2 cellular contexts compared by ENCODE assay signal in the genomic region with DNA sequence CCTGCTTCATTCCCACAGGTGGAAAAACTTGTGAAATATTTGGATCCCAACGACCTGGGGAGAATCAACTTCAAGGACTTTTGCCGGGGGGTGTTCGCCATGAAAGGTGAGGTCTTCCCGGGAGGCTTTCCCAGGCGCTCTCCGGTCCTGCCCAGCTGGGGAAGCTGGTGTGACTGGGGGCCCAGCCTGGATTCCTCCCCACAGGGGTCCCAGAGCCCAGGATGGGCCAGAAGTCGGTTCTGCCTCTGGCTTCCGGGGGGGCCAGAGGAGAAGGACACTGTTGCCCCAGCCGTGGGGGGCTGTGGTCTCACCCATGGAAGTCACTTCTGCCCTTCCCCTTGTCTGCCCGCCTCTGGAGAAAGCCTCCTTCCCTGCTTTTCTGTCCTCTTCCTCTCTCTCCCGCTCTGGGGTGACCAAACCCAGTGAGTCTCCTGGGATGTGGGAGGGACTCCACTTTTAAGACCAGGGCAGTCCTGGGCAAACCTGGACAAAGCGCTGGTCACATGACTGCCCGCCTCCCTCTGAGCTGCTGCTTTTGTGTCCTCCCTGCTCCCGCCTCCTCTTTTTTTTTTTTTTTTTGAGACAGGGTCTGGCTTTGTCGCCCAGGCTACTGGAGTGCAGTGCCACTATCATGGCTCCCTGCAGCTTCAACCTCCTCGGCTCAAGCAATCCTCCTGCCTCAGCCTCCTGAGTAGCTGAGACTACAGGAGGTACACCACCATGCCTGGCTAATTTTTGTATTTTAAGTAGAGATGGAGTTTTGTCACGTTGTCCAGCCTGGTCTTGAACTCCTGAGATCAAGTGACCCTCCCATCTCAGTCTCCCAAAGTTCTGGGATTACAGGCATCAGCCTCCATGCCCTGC.
TF ChIP-seq lines count a peak whose summit lies in the region.

No MANE protein-coding gene starts in this region.

TF ChIP-seq in WTC11, 78 proteins besides CTCF, POLR2A, EP300 and RAD21:
- TF ChIP-seq GTF2I (CRISPR knock-in tag; conservative IDR thresholded peaks at IDR 0.05) = 0 out of 2 replicates have a peak, but pooled peaks have one; percentile 54
- no peak for TF ChIP-seq FOXK1 (CRISPR knock-in tag; IDR thresholded peaks at IDR 0.05)
- TF ChIP-seq, protein P1, sequence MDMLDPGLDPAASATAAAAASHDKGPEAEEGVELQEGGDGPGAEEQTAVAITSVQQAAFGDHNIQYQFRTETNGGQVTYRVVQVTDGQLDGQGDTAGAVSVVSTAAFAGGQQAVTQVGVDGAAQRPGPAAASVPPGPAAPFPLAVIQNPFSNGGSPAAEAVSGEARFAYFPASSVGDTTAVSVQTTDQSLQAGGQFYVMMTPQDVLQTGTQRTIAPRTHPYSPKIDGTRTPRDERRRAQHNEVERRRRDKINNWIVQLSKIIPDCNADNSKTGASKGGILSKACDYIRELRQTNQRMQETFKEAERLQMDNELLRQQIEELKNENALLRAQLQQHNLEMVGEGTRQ (CRISPR knock-in tag; IDR thresholded peaks at IDR 0.05) = peak; percentile 85
- TF ChIP-seq FOXP1 (CRISPR knock-in tag; IDR thresholded peaks at IDR 0.05; ENCODE audit: borderline replicate concordance) = no peak
- TF ChIP-seq, protein P2, sequence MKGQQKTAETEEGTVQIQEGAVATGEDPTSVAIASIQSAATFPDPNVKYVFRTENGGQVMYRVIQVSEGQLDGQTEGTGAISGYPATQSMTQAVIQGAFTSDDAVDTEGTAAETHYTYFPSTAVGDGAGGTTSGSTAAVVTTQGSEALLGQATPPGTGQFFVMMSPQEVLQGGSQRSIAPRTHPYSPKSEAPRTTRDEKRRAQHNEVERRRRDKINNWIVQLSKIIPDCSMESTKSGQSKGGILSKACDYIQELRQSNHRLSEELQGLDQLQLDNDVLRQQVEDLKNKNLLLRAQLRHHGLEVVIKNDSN (CRISPR knock-in tag; IDR thresholded peaks at IDR 0.05) = peak; percentile 70; the same call in 1 of the 2 replicates
- no peak for TF ChIP-seq NFYB (CRISPR knock-in tag; conservative IDR thresholded peaks at IDR 0.05; ENCODE audit: low read depth)
- TF ChIP-seq TEAD1 (CRISPR knock-in tag; IDR thresholded peaks at IDR 0.05) = no peak
- TF ChIP-seq, protein P3, sequence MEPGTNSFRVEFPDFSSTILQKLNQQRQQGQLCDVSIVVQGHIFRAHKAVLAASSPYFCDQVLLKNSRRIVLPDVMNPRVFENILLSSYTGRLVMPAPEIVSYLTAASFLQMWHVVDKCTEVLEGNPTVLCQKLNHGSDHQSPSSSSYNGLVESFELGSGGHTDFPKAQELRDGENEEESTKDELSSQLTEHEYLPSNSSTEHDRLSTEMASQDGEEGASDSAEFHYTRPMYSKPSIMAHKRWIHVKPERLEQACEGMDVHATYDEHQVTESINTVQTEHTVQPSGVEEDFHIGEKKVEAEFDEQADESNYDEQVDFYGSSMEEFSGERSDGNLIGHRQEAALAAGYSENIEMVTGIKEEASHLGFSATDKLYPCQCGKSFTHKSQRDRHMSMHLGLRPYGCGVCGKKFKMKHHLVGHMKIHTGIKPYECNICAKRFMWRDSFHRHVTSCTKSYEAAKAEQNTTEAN (CRISPR knock-in tag; IDR thresholded peaks at IDR 0.05) = no peak

TF ChIP-seq in HepG2, 621 proteins besides CTCF, POLR2A, EP300 and RAD21 (continues in another document):
- TF ChIP-seq KLF12 (CRISPR knock-in tag; IDR thresholded peaks at IDR 0.05; ENCODE audit: borderline replicate concordance) (no peak), TRIM24 (CRISPR knock-in tag; IDR thresholded peaks at IDR 0.05) (no peak), ZBTB49 (CRISPR knock-in tag; IDR thresholded peaks at IDR 0.05; ENCODE audit: borderline replicate concordance) (no peak), SP5 (CRISPR knock-in tag; IDR thresholded peaks at IDR 0.05; ENCODE audit: borderline replicate concordance, low read depth) (no peak), SOX5 (CRISPR knock-in tag; IDR thresholded peaks at IDR 0.05; ENCODE audit: borderline replicate concordance) (no peak), DR1 (CRISPR knock-in tag; IDR thresholded peaks at IDR 0.05) (no peak), ZNF710 (CRISPR knock-in tag; IDR thresholded peaks at IDR 0.05; ENCODE audit: borderline replicate concordance) (no peak), MTERF4 (CRISPR knock-in tag; IDR thresholded peaks at IDR 0.05) (no peak), MYNN (CRISPR knock-in tag; IDR thresholded peaks at IDR 0.05; ENCODE audit: low read depth) (no peak), NR0B2 (CRISPR knock-in tag; IDR thresholded peaks at IDR 0.05) (no peak), FOSL2 (CRISPR knock-in tag; IDR thresholded peaks at IDR 0.05) (no peak), ZNF687 (CRISPR knock-in tag; IDR thresholded peaks at IDR 0.05) (peak; percentile 27; the same call in 1 of the 2 replicates), TEAD2 (CRISPR knock-in tag; IDR thresholded peaks at IDR 0.05) (no peak), DNMT1 (CRISPR knock-in tag; IDR thresholded peaks at IDR 0.05) (no peak), PATZ1 (CRISPR knock-in tag; IDR thresholded peaks at IDR 0.05) (peak; percentile 22; the same call in 1 of the 2 replicates), ZNF263 (CRISPR knock-in tag; IDR thresholded peaks at IDR 0.05) (0 out of 2 replicates have a peak, but pooled peaks have one; percentile 6), ZNF432 (CRISPR knock-in tag; IDR thresholded peaks at IDR 0.05; ENCODE audit: borderline replicate concordance) (no peak), ZNF629 (CRISPR knock-in tag; conservative IDR thresholded peaks at IDR 0.05) (no peak), RARG (CRISPR knock-in tag; IDR thresholded peaks at IDR 0.05; ENCODE audit: low read depth) (no peak)
- TF ChIP-seq, protein P1 (IDR thresholded peaks at IDR 0.05; ENCODE audit: low read depth, low read length) = no peak
- TF ChIP-seq, protein P1 (CRISPR knock-in tag; IDR thresholded peaks at IDR 0.05; ENCODE audit: borderline replicate concordance) = peak; percentile 74; the same call in 1 of the 2 replicates
- TF ChIP-seq, protein P4, sequence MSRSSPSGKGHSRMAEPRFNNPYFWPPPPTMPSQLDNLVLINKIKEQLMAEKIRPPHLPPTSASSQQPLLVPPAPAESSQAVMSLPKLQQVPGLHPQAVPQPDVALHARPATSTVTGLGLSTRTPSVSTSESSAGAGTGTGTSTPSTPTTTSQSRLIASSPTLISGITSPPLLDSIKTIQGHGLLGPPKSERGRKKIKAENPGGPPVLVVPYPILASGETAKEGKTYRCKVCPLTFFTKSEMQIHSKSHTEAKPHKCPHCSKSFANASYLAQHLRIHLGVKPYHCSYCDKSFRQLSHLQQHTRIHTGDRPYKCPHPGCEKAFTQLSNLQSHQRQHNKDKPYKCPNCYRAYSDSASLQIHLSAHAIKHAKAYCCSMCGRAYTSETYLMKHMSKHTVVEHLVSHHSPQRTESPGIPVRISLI (CRISPR knock-in tag; IDR thresholded peaks at IDR 0.05; ENCODE audit: borderline replicate concordance) = peak; percentile 78; the same call in 1 of the 2 replicates
